In genomic region chr3:102159810-102160451, GRCh38 we compare ENCODE assay signal across 24 cellular contexts.
DNase-seq lines count a peak whose midpoint lies in the region; ATAC-seq and TF ChIP-seq lines count a peak whose summit lies in the region.
"Had no signal": no experiment of that assay in that cellular context is flagged by ENCODE, and none has a peak within 500 bp of the region (broad histone marks: within the 10 kb centered on the region; RNA-seq: fewer than 3 reads in every experiment).

No MANE protein-coding gene starts in this region.

- TF ChIP-seq CTCF in right lobe of liver (IDR thresholded peaks at IDR 0.05), result no peak

- no peak overlapping the region for H3K4me3 ChIP-seq in right lobe of liver
- H3K4me3 ChIP-seq: colonic mucosa, MG63, tibial nerve had no signal

- H3K27ac ChIP-seq in right lobe of liver, result no peak overlapping the region
- H3K27ac ChIP-seq: brain microvascular endothelial cell, colonic mucosa had no signal

- intact Hi-C loops in right lobe of liver (cut with DNase I), result no loop called here

- H3K9me3 ChIP-seq in right lobe of liver, result no peaks in the 10 kb centered on the region
- H3K9me3 ChIP-seq: colonic mucosa, MG63, tibial nerve had no signal

- no peaks in the 10 kb centered on the region for H3K36me3 ChIP-seq in right lobe of liver
- H3K36me3 ChIP-seq: brain microvascular endothelial cell, colonic mucosa, MG63, tibial nerve had no signal

- ATAC-seq in GM19452 (IDR thresholded peaks at IDR 0.05; ENCODE audit: unreplicated experiment) (peak; percentile 52), HG02852 (IDR thresholded peaks at IDR 0.05; ENCODE audit: unreplicated experiment) (peak; percentile 65), right lobe of liver (no peak)
- ATAC-seq: PC-3 had no signal

- no peaks in the 10 kb centered on the region for H3K27me3 ChIP-seq in right lobe of liver
- H3K27me3 ChIP-seq: brain microvascular endothelial cell, colonic mucosa, MG63, tibial nerve had no signal

- peaks cover 0 to 17% (median 4%) of the 10 kb centered on the region in 4 donors for H3K4me1 ChIP-seq in right lobe of liver
- H3K4me1 ChIP-seq: colonic mucosa had no signal

- DNase-seq in NCI-H82 (lab: John Stamatoyannopoulos, UW) (peak; percentile 80), globus pallidus (ENCODE audit: low spot score) (no peak), right lobe of liver (no peak), RKO (ENCODE audit: low spot score) (no peak), SIG-M5 treated with dmso at 0.1 percent for 504 hours (lab: John Stamatoyannopoulos, UW; ENCODE audit: unreplicated experiment) (no peak)
- DNase-seq: activated CD4-positive, alpha-beta T cell treated with anti-CD3 and anti-CD28 coated beads, Interleukin-2, amount 10 ng/mL, durations not matched to agents 24 days and 14 days; activated effector memory CD4-positive, alpha-beta T cell treated with Interleukin-2 at 50 U/mL for 16 hours; AML-193; brain microvascular endothelial cell; colonic mucosa; DMS79 treated with DMSO at 0.1 percent for 48 hours; H9; immature natural killer cell; MG63; NCI-H774; nephron progenitor cell; PC-3; posterior cingulate gyrus; SHP77 treated with DMSO at 0.1 percent for 48 hours; stimulated activated naive CD4-positive, alpha-beta T cell; T-helper 1 cell had no signal

- TF ChIP-seq POLR2A in right lobe of liver (IDR thresholded peaks at IDR 0.05), result no peak

- 80% methylated on average over 1 of the region's 1 CpG for WGBS in right lobe of liver (ENCODE audit: insufficient coverage, low coverage, low lambda C conversion rate, missing lambda C conversion rate)

Comparison
In these comparisons a context has a peak if more than half of its experiments do, and no peak if none do; other contexts are left out.
1. ATAC-seq: peak in GM19452 (single experiment) and HG02852 (single experiment); none in right lobe of liver (0 of 4).